8 cellular contexts compared by ENCODE assay signal in genomic region chrX:123962794-123963373, GRCh38. TPM values are rescaled to one million over a fixed set of nuclear protein-coding genes. Genes with fewer than 3 reads are reported as not detected.
A peak's percentile ranks its signal among the peaks of the same experiment; 100 is the strongest.
DNase-seq lines count a peak whose midpoint lies in the region; ATAC-seq, FAIRE-seq and TF ChIP-seq lines count a peak whose summit lies in the region.

No MANE protein-coding gene starts in this region.

- CTCF ChIA-PET in RWPE1 (lab: Yijun Ruan, JAX): interaction anchor here (0.6 kb wide), 1 partner anchor 35 kb away, joined by 10 read pairs; no protein-coding TSS in a partner anchor

- H3K4me3 Mint-ChIP-seq in activated T-helper 2 cell treated with anti-CD3 and anti-CD28 coated beads, Interferon-gamma antibody, Interleukin-2, Interleukin-4, amounts not matched to agents 10 μg/mL and 5 μg/mL and 100 μg/mL, durations not matched to agents 14 hours and 24 hours and 36 hours (ENCODE audit: low read depth): peak overlapping the region; percentile 99
- peak overlapping the region; percentile 100 for H3K4me3 Mint-ChIP-seq in natural killer cell treated with Interleukin-12 subunit alpha and Interleukin-12 subunit beta and Interleukin-15 and Interleukin-18, amount 100 ng/mL, for 72 hours

- H3K36me3 Mint-ChIP-seq in activated T-helper 2 cell treated with anti-CD3 and anti-CD28 coated beads, Interferon-gamma antibody, Interleukin-2, Interleukin-4, amounts not matched to agents 10 μg/mL and 5 μg/mL and 100 μg/mL, durations not matched to agents 14 hours and 24 hours and 36 hours (ENCODE audit: low read depth): peaks cover 15% of the 10 kb centered on the region
- peaks cover 16% of the 10 kb centered on the region for H3K36me3 Mint-ChIP-seq in natural killer cell treated with Interleukin-12 subunit alpha and Interleukin-12 subunit beta and Interleukin-15 and Interleukin-18, amount 100 ng/mL, for 72 hours

- TF ChIP-seq CTCF in RWPE1 (conservative IDR thresholded peaks at IDR 0.05; ENCODE audit: low read depth): no peak

- H3K27ac Mint-ChIP-seq in activated T-helper 2 cell treated with anti-CD3 and anti-CD28 coated beads, Interferon-gamma antibody, Interleukin-2, Interleukin-4, amounts not matched to agents 10 μg/mL and 5 μg/mL and 100 μg/mL, durations not matched to agents 14 hours and 24 hours and 36 hours: peak overlapping the region; percentile 100
- peak overlapping the region; percentile 97 to 100 for H3K27ac Mint-ChIP-seq in natural killer cell treated with Interleukin-12 subunit alpha and Interleukin-12 subunit beta and Interleukin-15 and Interleukin-18, amount 100 ng/mL, for 72 hours

- H3K4me1 Mint-ChIP-seq in activated T-helper 2 cell treated with anti-CD3 and anti-CD28 coated beads, Interferon-gamma antibody, Interleukin-2, Interleukin-4, amounts not matched to agents 10 μg/mL and 5 μg/mL and 100 μg/mL, durations not matched to agents 14 hours and 24 hours and 36 hours (ENCODE audit: low read depth): peaks cover 23% of the 10 kb centered on the region
- peaks cover 22 to 32% of the 10 kb centered on the region in 2 donors for H3K4me1 Mint-ChIP-seq in natural killer cell treated with Interleukin-12 subunit alpha and Interleukin-12 subunit beta and Interleukin-15 and Interleukin-18, amount 100 ng/mL, for 72 hours (ENCODE audit: low read depth in 2 of 2)

- POLR2A ChIA-PET in RWPE1 (lab: Yijun Ruan, JAX; ENCODE audit: low non-redundant PET): no interaction called here

- peak; percentile 90 for FAIRE-seq in H54 (lab: Jason Lieb, UNC)

- DNase-seq in Daoy (ENCODE audit: low read depth) (peak; percentile 93), H54 (ENCODE audit: insufficient read length, low spot score) (peak; percentile 42), LoVo (ENCODE audit: low spot score) (peak; percentile 82), RWPE1 (ENCODE audit: low spot score) (peak; percentile 84), fibroblast of peridontal ligament (ENCODE audit: extremely low read depth) (peak; percentile 93)
- peak; percentile 77 for DNase-seq in activated T-helper 2 cell treated with anti-CD3 and anti-CD28 coated beads, Interferon-gamma antibody, Interleukin-2, Interleukin-4, amounts not matched to agents 10 μg/mL and 5 μg/mL and 100 μg/mL, durations not matched to agents 14 hours and 24 hours and 36 hours (ENCODE audit: low spot score)
- peak; percentile 88 for DNase-seq in natural killer cell treated with Interleukin-12 subunit alpha and Interleukin-12 subunit beta and Interleukin-15 and Interleukin-18, amount 100 ng/mL, for 72 hours (ENCODE audit: low spot score)
- peak; percentile 82 for DNase-seq in stimulated activated naive CD8-positive, alpha-beta T cell treated with anti-CD3 and anti-CD28 coated beads, Interleukin-15, Interleukin-2, amounts not matched to agents 100 U/mL and 50 U/mL, for 24 hours

- peak; percentile 79 to 84 for ATAC-seq in natural killer cell treated with Interleukin-12 subunit alpha and Interleukin-12 subunit beta and Interleukin-15 and Interleukin-18, amount 100 ng/mL, for 72 hours
- peak; percentile 83 for ATAC-seq in stimulated activated naive CD8-positive, alpha-beta T cell treated with anti-CD3 and anti-CD28 coated beads, Interleukin-15, Interleukin-2, amounts not matched to agents 100 U/mL and 50 U/mL, for 24 hours

- H3K27me3 Mint-ChIP-seq in activated T-helper 2 cell treated with anti-CD3 and anti-CD28 coated beads, Interferon-gamma antibody, Interleukin-2, Interleukin-4, amounts not matched to agents 10 μg/mL and 5 μg/mL and 100 μg/mL, durations not matched to agents 14 hours and 24 hours and 36 hours (ENCODE audit: low read depth): no peaks in the 10 kb centered on the region
- H3K27me3 Mint-ChIP-seq in natural killer cell treated with Interleukin-12 subunit alpha and Interleukin-12 subunit beta and Interleukin-15 and Interleukin-18, amount 100 ng/mL, for 72 hours: no peaks in the 10 kb centered on the region

- no peaks in the 10 kb centered on the region for H3K9me3 Mint-ChIP-seq in activated T-helper 2 cell treated with anti-CD3 and anti-CD28 coated beads, Interferon-gamma antibody, Interleukin-2, Interleukin-4, amounts not matched to agents 10 μg/mL and 5 μg/mL and 100 μg/mL, durations not matched to agents 14 hours and 24 hours and 36 hours
- no peaks in the 10 kb centered on the region for H3K9me3 Mint-ChIP-seq in natural killer cell treated with Interleukin-12 subunit alpha and Interleukin-12 subunit beta and Interleukin-15 and Interleukin-18, amount 100 ng/mL, for 72 hours

- peak overlapping the region; percentile 95 for H3K27ac ChIP-seq in RWPE1

- TF ChIP-seq POLR2A in H54 (IDR thresholded peaks at IDR 0.05; ENCODE audit: low read depth, low read length): 0 out of 2 replicates have a peak, but pooled peaks have one; percentile 39

- intact Hi-C loops in activated T-helper 2 cell treated with anti-CD3 and anti-CD28 coated beads, Interferon-gamma antibody, Interleukin-2, Interleukin-4, amounts not matched to agents 10 μg/mL and 5 μg/mL and 100 μg/mL, durations not matched to agents 14 hours and 24 hours and 36 hours (cut with micrococcal nuclease): loop anchor here (1.0 to 10.0 kb wide), 10 partner anchors 9 to 422 kb away; partner anchors contain the start of gene XIAP

RNA-seq across cellular contexts. Expression of gene STAG2, which starts 1.4 kb away (rescaled TPM):
- total RNA-seq in Daoy (2014; rRNA removed; shearing (Covaris generic)): 74.1 and 84.6 TPM in 2 replicates
- 105 and 106 TPM in 2 replicates for total RNA-seq in activated T-helper 2 cell treated with anti-CD3 and anti-CD28 coated beads, Interferon-gamma antibody, Interleukin-2, Interleukin-4, amounts not matched to agents 10 μg/mL and 5 μg/mL and 100 μg/mL, durations not matched to agents 14 hours and 24 hours and 36 hours
- total RNA-seq in natural killer cell treated with Interleukin-12 subunit alpha and Interleukin-12 subunit beta and Interleukin-15 and Interleukin-18, amount 100 ng/mL, for 72 hours: 10 to 100 TPM; 89.4 to 96.9 TPM

Comparison
In these comparisons a context has a peak if more than half of its experiments do, and no peak if none do; other contexts are left out.
1. Peak in every context shown above with its lines: DNase-seq, ATAC-seq and H3K27ac ChIP-seq.
2. DNase-seq: peak in every context shown above with its lines; median percentile 93 in Daoy; 93 in fibroblast of peridontal ligament; 88 in natural killer cell treated with Interleukin-12 subunit alpha and Interleukin-12 subunit beta and Interleukin-15 and Interleukin-18, amount 100 ng/mL, for 72 hours; 84 in RWPE1; 82 in LoVo; 82 in stimulated activated naive CD8-positive, alpha-beta T cell treated with anti-CD3 and anti-CD28 coated beads, Interleukin-15, Interleukin-2, amounts not matched to agents 100 U/mL and 50 U/mL, for 24 hours; 77 in activated T-helper 2 cell treated with anti-CD3 and anti-CD28 coated beads, Interferon-gamma antibody, Interleukin-2, Interleukin-4, amounts not matched to agents 10 μg/mL and 5 μg/mL and 100 μg/mL, durations not matched to agents 14 hours and 24 hours and 36 hours; 42 in H54.